Comparison of ENCODE assay signal across 28 cellular contexts in the genomic region with DNA sequence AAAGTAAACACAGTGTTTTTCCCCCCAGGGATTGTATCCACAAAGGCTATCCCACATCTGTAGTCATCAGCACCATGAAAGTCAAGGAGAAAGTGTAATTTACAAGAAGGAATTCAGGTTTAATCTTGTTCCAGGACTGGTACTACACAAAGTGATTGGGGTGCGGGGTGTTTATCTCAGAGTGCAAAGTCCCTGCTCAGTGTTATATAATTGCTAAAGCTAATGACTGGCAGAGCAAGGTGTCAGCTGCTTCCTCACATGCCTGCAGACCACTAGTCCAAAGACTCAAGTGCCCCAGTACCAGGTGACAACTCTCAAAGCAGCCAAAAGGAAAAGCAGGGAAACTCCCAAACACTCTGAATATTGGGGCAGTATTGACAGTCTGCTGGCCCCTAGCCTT. TPM values are rescaled to one million over a fixed set of nuclear protein-coding genes. Genes with fewer than 3 reads are reported as not detected.
DNase-seq lines count a peak whose midpoint lies in the region; ATAC-seq, FAIRE-seq and TF ChIP-seq lines count a peak whose summit lies in the region.
"Had no signal": no experiment of that assay in that cellular context is flagged by ENCODE, and none has a peak within 500 bp of the region (broad histone marks: within the 10 kb centered on the region; RNA-seq: fewer than 3 reads in every experiment).

No MANE protein-coding gene starts in this region.

- FAIRE-seq in small intestine (lab: Jason Lieb, UNC) (no peak), urothelium cell line (lab: Jason Lieb, UNC) (no peak)
- FAIRE-seq: A549, GM12891, GM18507 had no signal

- ATAC-seq in left colon = peak; percentile 59
- no peak for ATAC-seq in SK-N-SH treated with all-trans-retinoic acid at 6 μM for 48 hours
- ATAC-seq: A549, GM23338, HCT116 had no signal

- H3K27ac ChIP-seq in small intestine (ENCODE audit: low read depth in 1 of 2, low read length in 1 of 2) = no peak overlapping the region
- H3K27ac ChIP-seq: A549; BLaER1 treated with 17β-estradiol and CSF1 and Interleukin-3, amounts not matched to agents 10 nM and 100 nM had no signal

- WGBS in small intestine, 3 donors = 23 to 66% (median 30%) methylated on average over 1 of the region's 1 CpG

- H3K27me3 ChIP-seq in small intestine (ENCODE audit: control insufficient read depth in 2 of 2, insufficient read depth in 2 of 2, low read length in 2 of 2) = no peaks in the 10 kb centered on the region
- H3K27me3 ChIP-seq: BE2C; BLaER1 treated with 17β-estradiol and CSF1 and Interleukin-3, amounts not matched to agents 10 nM and 100 nM had no signal

- DNase-seq in M059J (ENCODE audit: low read depth) = peak; percentile 29
- no peak for DNase-seq in left colon
- DNase-seq in myocyte (ENCODE audit: low read depth) = peak; percentile 3
- DNase-seq in small intestine = peak; percentile 87
- no peak for DNase-seq in retina
- no peak for DNase-seq in urothelium cell line (ENCODE audit: low spot score)
- DNase-seq: 8988T; ACHN; AML-193; BE2C; Calu3; CD4-positive, alpha-beta memory T cell; COR-L47; DMS53; DMS79 treated with DMSO at 0.1 percent for 48 hours; GF-D8; H9 had no signal

- H3K4me3 ChIP-seq in small intestine (ENCODE audit: low read depth in 1 of 2, low read length in 2 of 2) = no peak overlapping the region
- H3K4me3 ChIP-seq: A549; BLaER1 treated with 17β-estradiol and CSF1 and Interleukin-3, amounts not matched to agents 10 nM and 100 nM; GM23338 had no signal

- H3K4me1 ChIP-seq in small intestine (ENCODE audit: control insufficient read depth in 2 of 2, insufficient read depth in 1 of 2, low read depth in 1 of 2, low read length in 1 of 2) = no peaks in the 10 kb centered on the region
- H3K4me1 ChIP-seq: A549; BE2C; BLaER1 treated with 17β-estradiol and CSF1 and Interleukin-3, amounts not matched to agents 10 nM and 100 nM had no signal

- intact Hi-C loops in left colon (cut with DNase I, micrococcal nuclease) = no loop called here

- H3K9me3 ChIP-seq in small intestine (ENCODE audit: control insufficient read depth, low read depth) = no peaks in the 10 kb centered on the region
- H3K9me3 ChIP-seq: A549, BE2C had no signal

- no peaks in the 10 kb centered on the region for H3K36me3 ChIP-seq in small intestine (ENCODE audit: control insufficient read depth in 2 of 2, insufficient read depth in 2 of 2, low read length in 2 of 2)
- H3K36me3 ChIP-seq: BE2C; BLaER1 treated with 17β-estradiol and CSF1 and Interleukin-3, amounts not matched to agents 10 nM and 100 nM had no signal

TF ChIP-seq in SK-N-SH treated with all-trans-retinoic acid at 6 μM for 48 hours, 23 proteins besides CTCF, POLR2A, EP300 and RAD21:
- no peak for TF ChIP-seq ESRRG (CRISPR knock-in tag; IDR thresholded peaks at IDR 0.05)
- TF ChIP-seq ZNF8 (CRISPR knock-in tag; IDR thresholded peaks at IDR 0.05) = no peak
- TF ChIP-seq ZNF70 (CRISPR knock-in tag; IDR thresholded peaks at IDR 0.05) = no peak
- no peak for TF ChIP-seq TOX (CRISPR knock-in tag; IDR thresholded peaks at IDR 0.05; ENCODE audit: borderline replicate concordance)
TF ChIP-seq in SK-N-SH treated with all-trans-retinoic acid at 6 μM for 48 hours: peak in this region for 0.

RNA-seq across cellular contexts. Expression of a gene that starts 40.4 kb away (rescaled TPM):
- total RNA-seq in M059J (2014; rRNA removed; shearing (Covaris generic)) = 10.9 and 18.7 TPM in 2 replicates
- 10 to 100 TPM; 19.6 to 20.5 TPM for total RNA-seq in left colon
- total RNA-seq in myocyte = 20.7 and 33.7 TPM in 2 replicates
- polyA plus RNA-seq in myocyte (2012) = 23.5 TPM
- 10 to 100 TPM; 20.0 to 30.8 (median 20.4) TPM for polyA plus RNA-seq in small intestine

RNA-seq across cellular contexts. Expression of a gene that starts 52.1 kb away (rescaled TPM):
- not detected in 2 replicates for total RNA-seq in M059J (2014; rRNA removed; shearing (Covaris generic))
- total RNA-seq in left colon (not detected), myocyte (not detected in 2 replicates)
- not detected for polyA plus RNA-seq in myocyte (2012)
- polyA plus RNA-seq in small intestine = not detected
- total RNA-seq: Calu3; CD4-positive, alpha-beta memory T cell; Daoy; G401; GM23338; H4; H9 had no signal
- polyA plus RNA-seq: A549; CD14-positive monocyte; CD4-positive, alpha-beta memory T cell; GM23338 had no signal

Comparison
In these comparisons a context has a peak if more than half of its experiments do, and no peak if none do; other contexts are left out.
1. DNase-seq: peak in M059J (single experiment), myocyte (single experiment) and small intestine (single experiment); none in left colon (0 of 2), retina (single experiment) and urothelium cell line (single experiment).